ENCODE assay signal across 8 cellular contexts in genomic region chr13:30870049-30870884, GRCh38. TPM values are rescaled to one million over a fixed set of nuclear protein-coding genes. Genes with fewer than 3 reads are reported as not detected.
DNase-seq lines count a peak whose midpoint lies in the region; TF ChIP-seq lines count a peak whose summit lies in the region.

No MANE protein-coding gene starts in this region.

- H3K4me3 ChIP-seq in Loucy (ENCODE audit: low read length, poor library complexity, severe bottlenecking) = no peak overlapping the region

- no peaks in the 10 kb centered on the region for H3K79me2 ChIP-seq in Loucy (ENCODE audit: insufficient read depth, low read length)

- H3K36me3 ChIP-seq in Loucy (ENCODE audit: insufficient read depth, low read length) = no peaks in the 10 kb centered on the region

- H3K4me2 ChIP-seq in Loucy (ENCODE audit: low read depth, low read length, poor library complexity, severe bottlenecking) = no peak overlapping the region

- no peaks in the 10 kb centered on the region for H4K20me1 ChIP-seq in Loucy (ENCODE audit: insufficient read depth, low read length, poor library complexity, severe bottlenecking)

- 0 out of 2 replicates have a peak overlapping the region, but pooled peaks have one; percentile 30 for H2AFZ ChIP-seq in Loucy (ENCODE audit: low read length)

- no peaks in the 10 kb centered on the region for H3K9me2 ChIP-seq in Loucy (replicated peaks; ENCODE audit: low read depth, low read length)

- DNase-seq in activated CD4-positive, alpha-beta T cell treated with anti-CD3 and anti-CD28 coated beads for 48 hours = peak; percentile 72
- DNase-seq in activated CD4-positive, alpha-beta T cell treated with anti-CD3 and anti-CD28 coated beads, Interleukin-2, amount 50 U/mL, for 4 hours = no peak
- DNase-seq in activated T-cell treated with anti-CD3 and anti-CD28 coated beads, Interleukin-2, amount 50 U/mL, for 48 hours = peak; percentile 73 to 75
- DNase-seq in germinal center (ENCODE audit: low spot score) = peak; percentile 78
- peak; percentile 49 for DNase-seq in renal cortical epithelial cell (ENCODE audit: low read depth)
- no peak for DNase-seq in SHP77 treated with DMSO at 0.1 percent for 48 hours (lab: John Stamatoyannopoulos, UW)
- DNase-seq in D341Med (ENCODE audit: low spot score) = no peak

- peaks cover 5% of the 10 kb centered on the region for H3K4me1 ChIP-seq in Loucy (ENCODE audit: insufficient read depth, low read length, poor library complexity, severe bottlenecking)

- H3K9ac ChIP-seq in Loucy (ENCODE audit: low read depth, low read length, poor library complexity, severe bottlenecking) = no peak overlapping the region

- H3F3A ChIP-seq in Loucy (ENCODE audit: low read depth) = no peaks in the 10 kb centered on the region

- no peaks in the 10 kb centered on the region for H3K27me3 ChIP-seq in Loucy (ENCODE audit: insufficient read depth, low read length, poor library complexity, severe bottlenecking)

- no peaks in the 10 kb centered on the region for H3K9me3 ChIP-seq in Loucy (ENCODE audit: insufficient read depth, low read depth, low read length)

- no peak for TF ChIP-seq CTCF in Loucy (conservative IDR thresholded peaks at IDR 0.05; ENCODE audit: low read length)

RNA-seq across cellular contexts. Expression of gene MEDAG, which starts 35.8 kb away (rescaled TPM):
- total RNA-seq in renal cortical epithelial cell = 0.10 and 0.17 TPM in 2 replicates

Comparison
In these comparisons a context has a peak if more than half of its experiments do, and no peak if none do; other contexts are left out.
1. DNase-seq: peak in activated CD4-positive, alpha-beta T cell treated with anti-CD3 and anti-CD28 coated beads for 48 hours (single experiment), activated T-cell treated with anti-CD3 and anti-CD28 coated beads, Interleukin-2, amount 50 U/mL, for 48 hours (2 of 2), germinal center (single experiment) and renal cortical epithelial cell (single experiment); none in activated CD4-positive, alpha-beta T cell treated with anti-CD3 and anti-CD28 coated beads, Interleukin-2, amount 50 U/mL, for 4 hours (0 of 2), SHP77 treated with DMSO at 0.1 percent for 48 hours (single experiment) and D341Med (single experiment).